ENCODE assay signal across 14 cellular contexts in the genomic region with DNA sequence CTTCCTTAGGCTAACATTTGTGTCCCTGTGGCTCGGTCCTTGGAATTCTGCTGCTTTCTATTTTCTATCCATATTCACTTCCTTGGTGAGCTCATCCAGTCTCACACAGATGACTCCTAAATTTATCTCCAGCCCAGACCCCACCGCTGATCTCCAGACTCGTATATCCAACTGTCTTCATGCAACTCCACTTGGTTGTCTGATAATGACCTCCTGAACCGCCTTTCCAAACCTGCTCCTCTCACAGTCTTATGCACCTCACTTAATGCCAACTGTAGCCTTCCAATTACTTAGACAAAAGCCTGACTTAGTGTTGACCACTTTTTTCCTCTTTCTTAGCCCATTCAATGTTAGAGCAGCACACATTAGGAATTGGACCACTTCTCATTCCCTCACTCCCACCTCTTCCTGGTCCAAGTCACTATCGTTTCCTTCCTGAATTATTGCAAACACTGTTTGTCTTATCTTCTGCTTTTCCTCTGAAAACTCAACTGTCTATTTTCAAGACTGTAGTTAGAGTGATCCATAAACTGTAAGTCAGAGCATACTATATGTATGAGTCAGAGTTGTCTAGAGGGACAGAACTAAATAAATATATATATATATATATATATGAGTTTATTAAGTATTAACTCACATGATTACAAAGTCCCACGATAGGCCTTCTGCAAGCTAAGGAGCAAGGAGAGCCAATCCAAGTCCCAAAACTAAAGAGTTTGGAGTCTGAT.
DNase-seq lines count a peak whose midpoint lies in the region; ATAC-seq and TF ChIP-seq lines count a peak whose summit lies in the region.
"Had no signal": no experiment of that assay in that cellular context is flagged by ENCODE, and none has a peak within 500 bp of the region (broad histone marks: within the 10 kb centered on the region; RNA-seq: fewer than 3 reads in every experiment).

No MANE protein-coding gene starts in this region.

- intact Hi-C loops in left ventricle myocardium inferior (cut with micrococcal nuclease) (no loop called here), left cardiac atrium (cut with DNase I) (no loop called here)

- H4K8ac ChIP-seq in mesenchymal stem cell (ENCODE audit: low read length): no peak overlapping the region

- no peak overlapping the region for H3K4me2 ChIP-seq in mesenchymal stem cell (ENCODE audit: low read length, poor library complexity, severe bottlenecking)
- H3K4me2 ChIP-seq: BLaER1, PC-9 had no signal

- no peak overlapping the region for H2BK5ac ChIP-seq in mesenchymal stem cell (ENCODE audit: low read depth, low read length, poor library complexity, severe bottlenecking)

- H3K36me3 ChIP-seq in left ventricle myocardium inferior (no peaks in the 10 kb centered on the region), mesenchymal stem cell (ENCODE audit: control insufficient read depth in 1 of 2, insufficient read depth in 2 of 2, low read depth in 1 of 2, low read length in 2 of 2) (no peaks in the 10 kb centered on the region)
- H3K36me3 ChIP-seq: BLaER1 had no signal

- no peak overlapping the region for H3K14ac ChIP-seq in mesenchymal stem cell (ENCODE audit: low read length in 2 of 2)

- WGBS in mesenchymal stem cell: 55% methylated on average over 6 of the region's 6 CpGs

- H3K9me3 ChIP-seq in left ventricle myocardium inferior (replicated peaks) (no peaks in the 10 kb centered on the region), mesenchymal stem cell (ENCODE audit: control insufficient read depth, low read length) (no peaks in the 10 kb centered on the region)
- H3K9me3 ChIP-seq: BLaER1 had no signal

- H2BK12ac ChIP-seq in mesenchymal stem cell (ENCODE audit: low read length in 2 of 2): peak overlapping the region; percentile 29 to 67

- H3K27me3 ChIP-seq in left ventricle myocardium inferior (ENCODE audit: low read depth): no peaks in the 10 kb centered on the region
- no peaks in the 10 kb centered on the region for H3K27me3 ChIP-seq in mesenchymal stem cell (ENCODE audit: control insufficient read depth in 1 of 2, insufficient read depth in 1 of 2, low read length in 2 of 2)
- H3K27me3 ChIP-seq: BLaER1 had no signal

- H2BK15ac ChIP-seq in mesenchymal stem cell (ENCODE audit: low read depth, poor library complexity, severe bottlenecking): no peak overlapping the region

- peak overlapping the region; percentile 0 for H3K9ac ChIP-seq in mesenchymal stem cell (ENCODE audit: low read length)
- H3K9ac ChIP-seq: BLaER1 had no signal

- H3K4me3 ChIP-seq in left ventricle myocardium inferior (peak overlapping the region; percentile 20), choroid plexus epithelial cell (ENCODE audit: low read depth, low read length) (no peak overlapping the region), mesenchymal stem cell (ENCODE audit: insufficient read depth in 1 of 2, low read depth in 1 of 2, low read length in 2 of 2) (peak overlapping the region in 1 of 2 experiments; percentile 59)
- H3K4me3 ChIP-seq: BLaER1, PC-9 had no signal

- DNase-seq in left ventricle myocardium inferior (no peak), left cardiac atrium (no peak), choroid plexus epithelial cell (ENCODE audit: low read depth) (peak; percentile 42), mesenchymal stem cell (peak; percentile 64), NCI-H187 (lab: John Stamatoyannopoulos, UW) (no peak)
- DNase-seq in stimulated activated naive CD8-positive, alpha-beta T cell treated with anti-CD3 and anti-CD28 coated beads, Interleukin-15, Interleukin-2, amounts not matched to agents 100 U/mL and 50 U/mL, for 24 hours: no peak
- DNase-seq: DMS 273 treated with DMSO at 0.1 percent for 48 hours, H7, NCI-H69, PC-9 had no signal

- no peak overlapping the region for H4K91ac ChIP-seq in mesenchymal stem cell (ENCODE audit: low read length)

- H3K79me1 ChIP-seq in mesenchymal stem cell (replicated peaks; ENCODE audit: low read length, poor library complexity, severe bottlenecking): no peaks in the 10 kb centered on the region

- H3K4ac ChIP-seq in mesenchymal stem cell (ENCODE audit: low read depth in 1 of 2, low read length in 2 of 2): peak overlapping the region; percentile 20 to 85

- H3K4me1 ChIP-seq in left ventricle myocardium inferior: no peaks in the 10 kb centered on the region
- peaks cover 4% of the 10 kb centered on the region for H3K4me1 ChIP-seq in mesenchymal stem cell (ENCODE audit: control insufficient read depth, insufficient read depth, low read depth, low read length)

- no peak for ATAC-seq in left cardiac atrium
- ATAC-seq in stimulated activated naive CD8-positive, alpha-beta T cell treated with anti-CD3 and anti-CD28 coated beads, Interleukin-15, Interleukin-2, amounts not matched to agents 100 U/mL and 50 U/mL, for 24 hours: no peak
- no peak for ATAC-seq in GM21723 (IDR thresholded peaks at IDR 0.05; ENCODE audit: unreplicated experiment)

- no peak overlapping the region for H2AK5ac ChIP-seq in mesenchymal stem cell (ENCODE audit: low read length, severe bottlenecking)

- H2AFZ ChIP-seq in mesenchymal stem cell (ENCODE audit: low read depth, low read length): no peak overlapping the region
- H2AFZ ChIP-seq: PC-9 had no signal

- peak overlapping the region; percentile 18 for H3K27ac ChIP-seq in left ventricle myocardium inferior (replicated peaks)
- H3K27ac ChIP-seq in mesenchymal stem cell (ENCODE audit: low read length, poor library complexity, severe bottlenecking): peak overlapping the region; percentile 6
- H3K27ac ChIP-seq in temporal lobe (ENCODE audit: low read depth, low read length): peak overlapping the region; percentile 81
- H3K27ac ChIP-seq: 22Rv1, BLaER1, PC-9 had no signal

- H2BK120ac ChIP-seq in mesenchymal stem cell (ENCODE audit: low read depth, low read length): no peak overlapping the region

- no peak overlapping the region for H3K23ac ChIP-seq in mesenchymal stem cell (ENCODE audit: low read length in 2 of 2)

- TF ChIP-seq CTCF in left ventricle myocardium inferior (IDR thresholded peaks at IDR 0.05; ENCODE audit: borderline replicate concordance) (no peak), choroid plexus epithelial cell (conservative IDR thresholded peaks at IDR 0.05; ENCODE audit: low read depth, low read length) (no peak)

- H3K18ac ChIP-seq in mesenchymal stem cell (ENCODE audit: low read depth in 1 of 2, low read length in 2 of 2): peak overlapping the region; percentile 56 to 91

Comparison
In these comparisons a context has a peak if more than half of its experiments do, and no peak if none do; other contexts are left out.
1. DNase-seq: peak in choroid plexus epithelial cell (single experiment) and mesenchymal stem cell (single experiment); none in left ventricle myocardium inferior (single experiment), left cardiac atrium (single experiment), NCI-H187 (0 of 2) and stimulated activated naive CD8-positive, alpha-beta T cell treated with anti-CD3 and anti-CD28 coated beads, Interleukin-15, Interleukin-2, amounts not matched to agents 100 U/mL and 50 U/mL, for 24 hours (single experiment).
2. H3K27ac ChIP-seq: peak in every context shown above with its lines; median percentile 81 in temporal lobe; 18 in left ventricle myocardium inferior; 6 in mesenchymal stem cell.